In genomic region chr2:241248289-241248688, GRCh38 we compare ENCODE assay signal across 25 cellular contexts. TPM values are rescaled to one million over a fixed set of nuclear protein-coding genes. Genes with fewer than 3 reads are reported as not detected.
"Had no signal": no experiment of that assay in that cellular context is flagged by ENCODE, and none has a peak within 500 bp of the region (broad histone marks: within the 10 kb centered on the region; RNA-seq: fewer than 3 reads in every experiment).

No MANE protein-coding gene starts in this region.

- H3K9me3 ChIP-seq: pancreas, right atrium auricular region, sigmoid colon, stomach, thyroid gland, vagina had no signal

- H3K4me1 ChIP-seq: pancreas, right atrium auricular region, stomach, thyroid gland, vagina had no signal

- H3K4me1 Mint-ChIP-seq: memory B cell; natural killer cell; stimulated activated effector memory CD8-positive, alpha-beta T cell treated with anti-CD3 and anti-CD28 coated beads, Interleukin-12 subunit alpha, Interleukin-12 subunit beta, amount 100 ng/mL, for 72 hours had no signal

- H3K27me3 Mint-ChIP-seq: effector memory CD8-positive, alpha-beta T cell; memory B cell; progenitor cell of endocrine pancreas had no signal

- H3K27ac ChIP-seq: coronary artery, pancreas, right atrium auricular region, stomach, thyroid gland, vagina had no signal

- H3K27me3 ChIP-seq: pancreas, right atrium auricular region, sigmoid colon, stomach, thyroid gland, vagina had no signal

- H3K27ac Mint-ChIP-seq: effector memory CD8-positive, alpha-beta T cell; memory B cell; natural killer cell; progenitor cell of endocrine pancreas; stimulated activated effector memory CD8-positive, alpha-beta T cell treated with anti-CD3 and anti-CD28 coated beads, Interleukin-12 subunit alpha, Interleukin-12 subunit beta, amount 100 ng/mL, for 72 hours had no signal

- FAIRE-seq: endometrium, frontal cortex, keratinocyte, pancreas had no signal

- H3K4me3 Mint-ChIP-seq: effector memory CD8-positive, alpha-beta T cell; memory B cell; natural killer cell; stimulated activated effector memory CD8-positive, alpha-beta T cell treated with anti-CD3 and anti-CD28 coated beads, Interleukin-12 subunit alpha, Interleukin-12 subunit beta, amount 100 ng/mL, for 72 hours had no signal

- DNase-seq: dermis blood vessel endothelial cell; effector memory CD8-positive, alpha-beta T cell; natural killer cell; occipital lobe; sigmoid colon; stimulated activated CD4-positive, alpha-beta T cell treated with anti-CD3 and anti-CD28 coated beads, Interleukin-2, amount 100 ng/mL, for 24 hours; stimulated activated CD4-positive, alpha-beta T cell treated with anti-CD3 and anti-CD28 coated beads, Interleukin-4, amount 100 ng/mL, for 24 hours; stimulated activated naive CD4-positive, alpha-beta T cell treated with Interleukin-2 at 50 U/mL for 16 hours; stomach; thyroid gland; trophoblast cell had no signal

- ATAC-seq: effector memory CD8-positive, alpha-beta T cell; left lobe of liver; natural killer cell; pancreas; stimulated activated effector memory CD8-positive, alpha-beta T cell treated with anti-CD3 and anti-CD28 coated beads, Interleukin-12 subunit alpha, Interleukin-12 subunit beta, amount 100 ng/mL, for 72 hours had no signal

- H3K4me3 ChIP-seq: coronary artery, lung, pancreas, right atrium auricular region, sigmoid colon, stomach, thyroid gland, vagina had no signal

RNA-seq across cellular contexts. Expression of gene ANO7, which starts 59.8 kb away (rescaled TPM):
- total RNA-seq: skeletal muscle tissue had no signal
- polyA plus RNA-seq: neural cell had no signal
